In the genomic region with DNA sequence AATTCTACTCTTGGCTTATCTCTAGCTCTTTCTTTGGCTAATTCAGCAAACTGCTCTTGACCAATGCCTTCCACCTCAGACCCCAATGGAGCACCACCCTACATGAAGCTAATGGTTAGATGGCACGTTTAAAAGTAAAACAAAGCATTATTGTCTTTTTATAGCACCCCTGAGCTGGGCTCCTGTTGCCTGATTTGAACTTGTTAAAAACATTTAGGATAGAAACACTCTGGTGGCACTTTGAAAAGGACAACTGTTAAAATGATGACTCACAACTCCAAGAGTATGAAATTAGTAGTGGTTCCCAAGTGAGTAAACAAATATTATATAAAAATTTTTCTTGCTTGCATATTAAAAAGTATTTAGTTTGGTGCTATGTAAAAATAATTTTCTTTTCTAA, we compare ENCODE assay signal across 20 cellular contexts.
DNase-seq lines count a peak whose midpoint lies in the region; ATAC-seq and TF ChIP-seq lines count a peak whose summit lies in the region.
"Had no signal": no experiment of that assay in that cellular context is flagged by ENCODE, and none has a peak within 500 bp of the region (broad histone marks: within the 10 kb centered on the region; RNA-seq: fewer than 3 reads in every experiment).

No MANE protein-coding gene starts in this region.

- H3K36me3 ChIP-seq in PC-3 (ENCODE audit: low read depth, low read length) (no peaks in the 10 kb centered on the region), smooth muscle cell (ENCODE audit: low read depth) (no peaks in the 10 kb centered on the region), brain microvascular endothelial cell (replicated peaks) (no peaks in the 10 kb centered on the region)
- H3K36me3 ChIP-seq: BLaER1 treated with 17β-estradiol and CSF1 and Interleukin-3, amounts not matched to agents 10 nM and 100 nM had no signal

- POLR2A ChIA-PET in PC-3 (lab: Charles Lee; ENCODE audit: unreplicated experiment) = interaction anchor here (0.6 kb wide), 1 partner anchor 32 kb away, joined by 4 read pairs; no protein-coding TSS in a partner anchor
- POLR2A ChIA-PET in WTC11 (lab: Charles Lee) = no interaction called here

- no peaks in the 10 kb centered on the region; the same call in 1 of the 2 replicates for H3K36me3 Mint-ChIP-seq in WTC11
- H3K36me3 Mint-ChIP-seq: CD8-positive, alpha-beta T cell had no signal

- peaks cover 13% of the 10 kb centered on the region for H3K9me3 Mint-ChIP-seq in WTC11
- H3K9me3 Mint-ChIP-seq: CD4-positive, alpha-beta T cell; CD8-positive, alpha-beta T cell had no signal

- 0 out of 2 replicates have a peak, but pooled peaks cover 3% of the 10 kb centered on the region for H3K9me2 ChIP-seq in PC-3 (replicated peaks; ENCODE audit: low read length)

- no peak overlapping the region for H3K4me3 Mint-ChIP-seq in WTC11
- H3K4me3 Mint-ChIP-seq: B cell; CD4-positive, alpha-beta T cell; CD8-positive, alpha-beta T cell had no signal

- H3K4me1 ChIP-seq in PC-3 (ENCODE audit: insufficient read depth, low read length) (no peaks in the 10 kb centered on the region), smooth muscle cell (ENCODE audit: low read depth) (no peaks in the 10 kb centered on the region)
- H3K4me1 ChIP-seq: A549; BLaER1 treated with 17β-estradiol and CSF1 and Interleukin-3, amounts not matched to agents 10 nM and 100 nM had no signal

- ATAC-seq in PC-3 = peak; percentile 35; the same call in 1 of the 2 replicates
- ATAC-seq in WTC11 = no peak
- ATAC-seq: A549; CD8-positive, alpha-beta T cell had no signal

- H3K4me2 ChIP-seq in PC-3 (ENCODE audit: low read length) (no peak overlapping the region), smooth muscle cell (no peak overlapping the region)
- H3K4me2 ChIP-seq: A549; BLaER1 treated with 17β-estradiol and CSF1 and Interleukin-3, amounts not matched to agents 10 nM and 100 nM had no signal

- H3K4me3 ChIP-seq in PC-3 (ENCODE audit: low read length) (no peak overlapping the region), smooth muscle cell (no peak overlapping the region), brain microvascular endothelial cell (ENCODE audit: low read depth, low read length) (no peak overlapping the region)
- H3K4me3 ChIP-seq: A549; BLaER1 treated with 17β-estradiol and CSF1 and Interleukin-3, amounts not matched to agents 10 nM and 100 nM had no signal

- H4K20me1 ChIP-seq in PC-3 (ENCODE audit: low read length) (no peaks in the 10 kb centered on the region), smooth muscle cell (ENCODE audit: low read depth) (no peaks in the 10 kb centered on the region)
- H4K20me1 ChIP-seq: BLaER1 treated with 17β-estradiol and CSF1 and Interleukin-3, amounts not matched to agents 10 nM and 100 nM had no signal

- no TSS peak for BruUV-seq in PC-3 (replicated peaks; lab: Mats Ljungman, UMichigan)

- H3K27me3 Mint-ChIP-seq in WTC11 (ENCODE audit: low read depth) = no peaks in the 10 kb centered on the region
- H3K27me3 Mint-ChIP-seq: CD4-positive, alpha-beta T cell had no signal

- no peaks in the 10 kb centered on the region for H3K9me3 ChIP-seq in PC-3 (ENCODE audit: low read length)
- H3K9me3 ChIP-seq in smooth muscle cell (replicated peaks; ENCODE audit: low read depth) = no peaks in the 10 kb centered on the region
- H3K9me3 ChIP-seq: A549 had no signal

- no peak overlapping the region for H3K27ac Mint-ChIP-seq in WTC11
- H3K27ac Mint-ChIP-seq: B cell; CD4-positive, alpha-beta T cell; CD8-positive, alpha-beta T cell had no signal

- H3K9ac ChIP-seq in PC-3 (ENCODE audit: low read length) (no peak overlapping the region), smooth muscle cell (ENCODE audit: low read depth) (no peak overlapping the region)
- H3K9ac ChIP-seq: BLaER1 treated with 17β-estradiol and CSF1 and Interleukin-3, amounts not matched to agents 10 nM and 100 nM had no signal

- H2AFZ ChIP-seq in PC-3 (ENCODE audit: low read length) (no peak overlapping the region), smooth muscle cell (ENCODE audit: low read depth) (peak overlapping the region; percentile 17)

- no peaks in the 10 kb centered on the region for H3K79me2 ChIP-seq in PC-3 (ENCODE audit: low read length)
- no peaks in the 10 kb centered on the region for H3K79me2 ChIP-seq in smooth muscle cell (ENCODE audit: low read depth)

- intact Hi-C loops in PC-3 (cut with micrococcal nuclease) = no loop called here

- CTCF ChIA-PET in PC-3 (lab: Charles Lee) = no interaction called here
- CTCF ChIA-PET in WTC11 (lab: Charles Lee) = no interaction called here

- WGBS in smooth muscle cell (ENCODE audit: low lambda C conversion rate) = 78% methylated on average over 1 of the region's 1 CpG

- H3K4me1 Mint-ChIP-seq in WTC11 = no peaks in the 10 kb centered on the region
- H3K4me1 Mint-ChIP-seq: B cell had no signal

- in situ Hi-C loops in brain microvascular endothelial cell (cut with HindIII; ENCODE audit: low pct_ligation_motif_present, low sequenced_read_pairs) = no loop called here

- H3K27ac ChIP-seq in PC-3 (ENCODE audit: low read length) (no peak overlapping the region), smooth muscle cell (ENCODE audit: low read depth) (no peak overlapping the region), brain microvascular endothelial cell (no peak overlapping the region)
- H3K27ac ChIP-seq: 22Rv1; A549; BLaER1 treated with 17β-estradiol and CSF1 and Interleukin-3, amounts not matched to agents 10 nM and 100 nM; C4-2B had no signal

- peak; percentile 11 for DNase-seq in DMS53 (lab: John Stamatoyannopoulos, UW)
- DNase-seq in DMS53 treated with DMSO at 0.1 percent for 48 hours (lab: John Stamatoyannopoulos, UW; ENCODE audit: unreplicated experiment) = no peak
- peak; percentile 2 for DNase-seq in PC-3
- peak; percentile 69 for DNase-seq in myocyte (ENCODE audit: low read depth)
- no peak for DNase-seq in smooth muscle cell (lab: John Stamatoyannopoulos, UW; ENCODE audit: unreplicated experiment)
- DNase-seq in brain microvascular endothelial cell = no peak
- DNase-seq in activated effector memory CD4-positive, alpha-beta T cell treated with Interleukin-2 at 50 U/mL for 16 hours = no peak
- no peak for DNase-seq in WTC11 (ENCODE audit: low spot score)
- DNase-seq: AML-193; Caco-2; Calu3; CD4-positive, alpha-beta T cell; CD8-positive, alpha-beta T cell; DMS79 treated with DMSO at 0.1 percent for 48 hours; GF-D8 had no signal

- H3F3A ChIP-seq in PC-3 (ENCODE audit: low read length, unreplicated experiment) = no peaks in the 10 kb centered on the region
- no peaks in the 10 kb centered on the region for H3F3A ChIP-seq in smooth muscle cell (ENCODE audit: low read depth)

- no peaks in the 10 kb centered on the region for H3K27me3 ChIP-seq in PC-3 (ENCODE audit: low read length)
- H3K27me3 ChIP-seq in smooth muscle cell (ENCODE audit: low read depth) = no peaks in the 10 kb centered on the region
- H3K27me3 ChIP-seq in brain microvascular endothelial cell (replicated peaks) = no peaks in the 10 kb centered on the region
- H3K27me3 ChIP-seq: BLaER1 treated with 17β-estradiol and CSF1 and Interleukin-3, amounts not matched to agents 10 nM and 100 nM had no signal

- TF ChIP-seq CTCF in PC-3 (conservative IDR thresholded peaks at IDR 0.05; ENCODE audit: low read depth, low read length) = no peak
- no peak for TF ChIP-seq CTCF in smooth muscle cell (IDR thresholded peaks at IDR 0.05; ENCODE audit: borderline replicate concordance, insufficient read depth, poor library complexity, severe bottlenecking)
- TF ChIP-seq CTCF in brain microvascular endothelial cell (IDR thresholded peaks at IDR 0.05; ENCODE audit: low read depth, low read length, missing control alignments) = no peak
- TF ChIP-seq CTCF in WTC11 (IDR thresholded peaks at IDR 0.05) = no peak

TF ChIP-seq in WTC11, 78 proteins besides CTCF, POLR2A, EP300 and RAD21 (continues in another document):
- TF ChIP-seq ELF4 (CRISPR knock-in tag; IDR thresholded peaks at IDR 0.05; ENCODE audit: low read depth) (no peak), NR1H2 (CRISPR knock-in tag; IDR thresholded peaks at IDR 0.05) (no peak), TEAD4 (CRISPR knock-in tag; IDR thresholded peaks at IDR 0.05) (no peak), GRHL2 (CRISPR knock-in tag; IDR thresholded peaks at IDR 0.05; ENCODE audit: insufficient replicate concordance, severe bottlenecking) (no peak), ZNF138 (CRISPR knock-in tag; conservative IDR thresholded peaks at IDR 0.05) (no peak), SMAD4 (CRISPR knock-in tag; IDR thresholded peaks at IDR 0.05) (no peak), E2F4 (CRISPR knock-in tag; IDR thresholded peaks at IDR 0.05; ENCODE audit: borderline replicate concordance, low read depth) (no peak), CREB1 (CRISPR knock-in tag; IDR thresholded peaks at IDR 0.05) (no peak), ZNF317 (CRISPR knock-in tag; IDR thresholded peaks at IDR 0.05; ENCODE audit: borderline replicate concordance, low read depth) (no peak), SOX15 (CRISPR knock-in tag; IDR thresholded peaks at IDR 0.05) (no peak), PRRX2 (CRISPR knock-in tag; IDR thresholded peaks at IDR 0.05) (no peak)
- TF ChIP-seq, protein P1, sequence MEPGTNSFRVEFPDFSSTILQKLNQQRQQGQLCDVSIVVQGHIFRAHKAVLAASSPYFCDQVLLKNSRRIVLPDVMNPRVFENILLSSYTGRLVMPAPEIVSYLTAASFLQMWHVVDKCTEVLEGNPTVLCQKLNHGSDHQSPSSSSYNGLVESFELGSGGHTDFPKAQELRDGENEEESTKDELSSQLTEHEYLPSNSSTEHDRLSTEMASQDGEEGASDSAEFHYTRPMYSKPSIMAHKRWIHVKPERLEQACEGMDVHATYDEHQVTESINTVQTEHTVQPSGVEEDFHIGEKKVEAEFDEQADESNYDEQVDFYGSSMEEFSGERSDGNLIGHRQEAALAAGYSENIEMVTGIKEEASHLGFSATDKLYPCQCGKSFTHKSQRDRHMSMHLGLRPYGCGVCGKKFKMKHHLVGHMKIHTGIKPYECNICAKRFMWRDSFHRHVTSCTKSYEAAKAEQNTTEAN (CRISPR knock-in tag; IDR thresholded peaks at IDR 0.05) = no peak
- TF ChIP-seq, protein P2, sequence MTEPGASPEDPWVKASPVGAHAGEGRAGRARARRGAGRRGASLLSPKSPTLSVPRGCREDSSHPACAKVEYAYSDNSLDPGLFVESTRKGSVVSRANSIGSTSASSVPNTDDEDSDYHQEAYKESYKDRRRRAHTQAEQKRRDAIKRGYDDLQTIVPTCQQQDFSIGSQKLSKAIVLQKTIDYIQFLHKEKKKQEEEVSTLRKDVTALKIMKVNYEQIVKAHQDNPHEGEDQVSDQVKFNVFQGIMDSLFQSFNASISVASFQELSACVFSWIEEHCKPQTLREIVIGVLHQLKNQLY (CRISPR knock-in tag; IDR thresholded peaks at IDR 0.05) = no peak

Comparison
In these comparisons a context has a peak if more than half of its experiments do, and no peak if none do; other contexts are left out.
1. DNase-seq: peak in DMS53 (single experiment), PC-3 (single experiment) and myocyte (single experiment); none in DMS53 treated with DMSO at 0.1 percent for 48 hours (single experiment), smooth muscle cell (single experiment), brain microvascular endothelial cell (single experiment), activated effector memory CD4-positive, alpha-beta T cell treated with Interleukin-2 at 50 U/mL for 16 hours (single experiment) and WTC11 (single experiment).